Comparison of ENCODE assay signal across 20 cellular contexts in genomic region chr2:232482301-232483238, GRCh38. TPM values are rescaled to one million over a fixed set of nuclear protein-coding genes. Genes with fewer than 3 reads are reported as not detected.
DNase-seq lines count a peak whose midpoint lies in the region; ATAC-seq, FAIRE-seq and TF ChIP-seq lines count a peak whose summit lies in the region.
"Had no signal": no experiment of that assay in that cellular context is flagged by ENCODE, and none has a peak within 500 bp of the region (broad histone marks: within the 10 kb centered on the region; RNA-seq: fewer than 3 reads in every experiment).

No MANE protein-coding gene starts in this region.

- intact Hi-C loops in right lobe of liver (cut with DNase I): no loop called here
- intact Hi-C loops in HepG2 (cut with micrococcal nuclease; ENCODE audit: unreplicated experiment): no loop called here

- H2BK5ac ChIP-seq in neuronal stem cell (ENCODE audit: low read length): no peak overlapping the region

- peak overlapping the region; percentile 59 for H3K18ac ChIP-seq in neuronal stem cell (ENCODE audit: low read length)

- TF ChIP-seq EP300 in HepG2 (IDR thresholded peaks at IDR 0.05; ENCODE audit: low read depth in 2 of 2, low read length in 2 of 2) (no peak), HepG2 (CRISPR knock-in tag; IDR thresholded peaks at IDR 0.05; ENCODE audit: borderline replicate concordance) (no peak)

- H3K4me3 ChIP-seq in right lobe of liver (no peak overlapping the region), HepG2 (replicated peaks in 1 of 3; ENCODE audit: insufficient read depth in 1 of 3, low read depth in 2 of 3, low read length in 3 of 3) (no peak overlapping the region), neuronal stem cell (ENCODE audit: low read length in 2 of 2) (peak overlapping the region in 1 of 2 donors; percentile 61)
- H3K4me3 ChIP-seq: HAP-1 had no signal

- no peak overlapping the region for H3K9ac ChIP-seq in HepG2 (ENCODE audit: insufficient read depth, low read depth, low read length)
- H3K9ac ChIP-seq in neuronal stem cell (ENCODE audit: low read depth, low read length, poor library complexity): peak overlapping the region; percentile 21

- H3K27ac ChIP-seq in right lobe of liver: no peak overlapping the region
- no peak overlapping the region for H3K27ac ChIP-seq in HepG2 (ENCODE audit: extremely low read length, insufficient read depth, low read length)
- H3K27ac ChIP-seq in neuronal stem cell (replicated peaks; ENCODE audit: low read length): no peak overlapping the region
- H3K27ac ChIP-seq: RWPE1 had no signal

- ATAC-seq in right lobe of liver: no peak
- ATAC-seq in HepG2: no peak
- ATAC-seq in HG02623 (IDR thresholded peaks at IDR 0.05; ENCODE audit: unreplicated experiment): no peak
- no peak for ATAC-seq in GM19328 (IDR thresholded peaks at IDR 0.05; ENCODE audit: unreplicated experiment)
- ATAC-seq: PC-3 had no signal

- no peak overlapping the region for H3K4me2 ChIP-seq in HepG2 (ENCODE audit: low read depth, low read length)
- no peak overlapping the region for H3K4me2 ChIP-seq in neuronal stem cell (ENCODE audit: insufficient read depth, low read length, poor library complexity, severe bottlenecking)

- no peak for FAIRE-seq in HepG2 (lab: Jason Lieb, UNC)

- no peak for TF ChIP-seq RAD21 in HepG2 (CRISPR knock-in tag; IDR thresholded peaks at IDR 0.05)

- WGBS in right lobe of liver (ENCODE audit: insufficient coverage, low coverage, low lambda C conversion rate, missing lambda C conversion rate): 78% methylated on average over 5 of the region's 31 CpGs
- 20% methylated on average over 18 of the region's 31 CpGs for WGBS in HepG2 (ENCODE audit: low lambda C conversion rate)
- WGBS in neuronal stem cell (ENCODE audit: extremely low coverage in 2 of 2, insufficient read length in 2 of 2, insufficient replicate concordance in 1 of 2), 2 donors: no CpG with 5 or more reads among the region's 31 CpGs

- TF ChIP-seq POLR2A in right lobe of liver (IDR thresholded peaks at IDR 0.05): no peak
- TF ChIP-seq POLR2A in HepG2 (IDR thresholded peaks at IDR 0.05; ENCODE audit: insufficient read depth in 1 of 2, low read depth in 2 of 2, low read length in 2 of 2): no peak

- CTCF ChIA-PET in HepG2 (lab: Yijun Ruan, JAX; ENCODE audit: low intra/inter-chr PET ratio, low total read pairs): no interaction called here

- H2BK15ac ChIP-seq in neuronal stem cell (ENCODE audit: low read length): no peak overlapping the region

- TF ChIP-seq CTCF in right lobe of liver (IDR thresholded peaks at IDR 0.05) (no peak), HepG2 (CRISPR knock-in tag; IDR thresholded peaks at IDR 0.05) (no peak)

- peaks cover 9% of the 10 kb centered on the region for H3K79me1 ChIP-seq in neuronal stem cell (ENCODE audit: low read depth, low read length)

- H4K8ac ChIP-seq in neuronal stem cell (ENCODE audit: low read depth, low read length): no peak overlapping the region

- no peaks in the 10 kb centered on the region for H3K79me2 ChIP-seq in HepG2 (ENCODE audit: insufficient read depth, low read length)

- H3K27me3 ChIP-seq in right lobe of liver (peaks cover 0 to 16% of the 10 kb centered on the region in 2 donors), HepG2 (ENCODE audit: control insufficient read depth in 1 of 2, insufficient read depth in 2 of 2, low read length in 2 of 2) (peaks cover 35 to 90% of the 10 kb centered on the region in 2 experiments), neuronal stem cell (ENCODE audit: control insufficient read depth in 3 of 3, insufficient read depth in 3 of 3, low read depth in 1 of 3, low read length in 3 of 3) (peaks cover 26 to 84% (median 39%) of the 10 kb centered on the region in 3 experiments)

- no peak overlapping the region for H4K91ac ChIP-seq in neuronal stem cell (ENCODE audit: low read depth, low read length, poor library complexity)

- H2AK5ac ChIP-seq in neuronal stem cell (ENCODE audit: low read depth, low read length): peak overlapping the region; percentile 63

- H2BK12ac ChIP-seq in neuronal stem cell (ENCODE audit: low read length): no peak overlapping the region

- no peaks in the 10 kb centered on the region; the same call in 1 of the 2 replicates for H4K20me1 ChIP-seq in HepG2 (ENCODE audit: insufficient read depth, low read length)

- POLR2A ChIA-PET in HepG2 (lab: Yijun Ruan, JAX): no interaction called here

- H2BK120ac ChIP-seq in neuronal stem cell (ENCODE audit: low read depth, low read length): no peak overlapping the region

- H3K4me1 ChIP-seq in right lobe of liver (peaks cover 0 to 8% (median 0%) of the 10 kb centered on the region in 4 donors), HepG2 (ENCODE audit: insufficient read depth, low read length) (no peaks in the 10 kb centered on the region), neuronal stem cell (ENCODE audit: control insufficient read depth in 2 of 2, insufficient read depth in 1 of 2, low read depth in 1 of 2, low read length in 2 of 2) (peaks cover 0 to 7% of the 10 kb centered on the region in 2 donors)
- H3K4me1 ChIP-seq: HAP-1 had no signal

- no peaks in the 10 kb centered on the region for H3K36me3 ChIP-seq in right lobe of liver
- no peaks in the 10 kb centered on the region for H3K36me3 ChIP-seq in HepG2 (replicated peaks in 1 of 2; ENCODE audit: control insufficient read depth in 1 of 2, insufficient read depth in 2 of 2, low read length in 2 of 2)
- H3K36me3 ChIP-seq in neuronal stem cell (replicated peaks in 1 of 2; ENCODE audit: control insufficient read depth in 2 of 2, insufficient read depth in 2 of 2, low read length in 2 of 2): peaks cover 0 to 2% of the 10 kb centered on the region in 2 donors
- H3K36me3 ChIP-seq: HAP-1 had no signal

- peak; percentile 9 for DNase-seq in activated CD8-positive, alpha-beta memory T cell treated with anti-CD3 and anti-CD28 coated beads, Interleukin-2, amount 50 U/mL, for 4 hours
- no peak for DNase-seq in activated CD8-positive, alpha-beta memory T cell treated with anti-CD3 and anti-CD28 coated beads for 24 hours
- DNase-seq in right lobe of liver (peak in 2 of 3 donors; percentile 19 to 45), HepG2 (ENCODE audit: low spot score) (no peak), neuronal stem cell (ENCODE audit: low spot score) (no peak), SK-N-DZ (ENCODE audit: low spot score) (no peak)
- DNase-seq: DMS79 treated with DMSO at 0.1 percent for 48 hours, KBM-7, NCI-H1436 treated with DMSO at 0.1 percent for 48 hours, NCI-H2081, NCI-H510A treated with DMSO at 0.1 percent for 48 hours, NCI-H82, PC-3 had no signal

- no peak overlapping the region for H3K4ac ChIP-seq in neuronal stem cell (ENCODE audit: low read length)

- BruUV-seq in HepG2 (replicated peaks; lab: Mats Ljungman, UMichigan): no TSS peak

- no peak overlapping the region for H3K23ac ChIP-seq in neuronal stem cell (ENCODE audit: low read depth, low read length, poor library complexity)

- H3K9me3 ChIP-seq in right lobe of liver (no peaks in the 10 kb centered on the region), HepG2 (ENCODE audit: low read length) (no peaks in the 10 kb centered on the region), neuronal stem cell (replicated peaks in 1 of 2; ENCODE audit: control insufficient read depth in 2 of 2, insufficient read depth in 1 of 2, low read depth in 1 of 2, low read length in 2 of 2) (peaks cover 0 to 7% of the 10 kb centered on the region in 2 donors)
- H3K9me3 ChIP-seq: HAP-1 had no signal

- in situ Hi-C loops in HepG2 (cut with HindIII; ENCODE audit: extremely low pct_ligation_motif_present, low pct_unique_long_range_greater_than_20kb): no loop called here

- no peak overlapping the region for H2AFZ ChIP-seq in HepG2 (ENCODE audit: low read length)
- no peak overlapping the region for H2AFZ ChIP-seq in neuronal stem cell (ENCODE audit: low read length)

- H3K14ac ChIP-seq in neuronal stem cell (ENCODE audit: low read length): no peak overlapping the region

RNA-seq across cellular contexts. Expression of gene ECEL1, which starts 5.1 kb away (rescaled TPM):
- 1 to 10 TPM in 1 of 6 experiments, under 1 TPM in 3, not detected in 2; 0.22 to 1.3 (median 0.83) TPM for total RNA-seq in right lobe of liver
- not detected in 2 replicates for total RNA-seq in HepG2 (2016; rRNA removed; fragmentation: Illumina TruSeq; extraction: Trizol)
- total RNA-seq in HepG2 (2016; cell fraction: cytosol; rRNA removed; fragmentation: Illumina TruSeq; extraction: Trizol; ENCODE audit: low read depth): not detected in 2 replicates
- not detected in 2 replicates for total RNA-seq in HepG2 (2016; cell fraction: insoluble cytoplasmic fraction; rRNA removed; fragmentation: Illumina TruSeq; extraction: Trizol)
- total RNA-seq in HepG2 (2016; cell fraction: membrane; rRNA removed; fragmentation: Illumina TruSeq; extraction: Trizol): not detected in 2 replicates
- not detected in 2 replicates for total RNA-seq in HepG2 (2016; cell fraction: nucleus; rRNA removed; fragmentation: Illumina TruSeq; extraction: Trizol)
- not detected in 2 replicates for polyA plus RNA-seq in HepG2 (2011; rRNA removed)
- 0.06 TPM in 1 of 2 replicates, not detected in the other for polyA plus RNA-seq in HepG2 (2011; cell fraction: cytosol; rRNA removed)
- polyA plus RNA-seq in HepG2 (2011; cell fraction: nucleus; rRNA removed): 0.05 TPM in 1 of 2 replicates, not detected in the other
- not detected in 2 replicates for polyA plus RNA-seq in HepG2 (2012)
- not detected in 2 replicates for polyA plus RNA-seq in HepG2 (2016; cell fraction: cytosol; fragmentation: Illumina TruSeq; extraction: Trizol; ENCODE audit: low read depth)
- not detected in 2 replicates for polyA plus RNA-seq in HepG2 (2016; cell fraction: insoluble cytoplasmic fraction; fragmentation: Illumina TruSeq; extraction: Trizol; ENCODE audit: low read depth)
- not detected in 2 replicates for polyA plus RNA-seq in HepG2 (2016; cell fraction: membrane; fragmentation: Illumina TruSeq; extraction: Trizol; ENCODE audit: low read depth)
- not detected in 2 replicates for polyA plus RNA-seq in HepG2 (2016; cell fraction: nucleus; fragmentation: Illumina TruSeq; extraction: Trizol; ENCODE audit: insufficient read depth, low read depth)
- not detected in 2 replicates for polyA minus RNA-seq in HepG2 (2011; rRNA and poly(A)+ RNA removed; ENCODE audit: low replicate concordance)
- not detected in 2 replicates for polyA minus RNA-seq in HepG2 (2011; cell fraction: cytosol; rRNA and poly(A)+ RNA removed)
- polyA minus RNA-seq in HepG2 (2011; cell fraction: nucleus; rRNA and poly(A)+ RNA removed): not detected in 2 replicates
- polyA plus RNA-seq in neuronal stem cell (2013, experiment 1 of 2): 8.2 TPM
- 7.9 TPM for polyA plus RNA-seq in neuronal stem cell (2013, experiment 2 of 2)
- polyA plus RNA-seq in SK-N-DZ (2014; cell fraction: cytosol; rRNA removed): 0.17 and 0.32 TPM in 2 replicates
- 0.94 and 1.6 TPM in 2 replicates for polyA plus RNA-seq in SK-N-DZ (2014; cell fraction: nucleus; rRNA removed)
- total RNA-seq: A172, PC-3 had no signal
- polyA plus RNA-seq: BJ had no signal

RNA-seq across cellular contexts. Expression of gene ALPI, which starts 26.6 kb away (rescaled TPM):
- under 1 TPM in 2 of 6 experiments, not detected in 4; 0.19 to 0.25 TPM for total RNA-seq in right lobe of liver
- not detected in 2 replicates for total RNA-seq in HepG2 (2016; rRNA removed; fragmentation: Illumina TruSeq; extraction: Trizol)
- total RNA-seq in HepG2 (2016; cell fraction: cytosol; rRNA removed; fragmentation: Illumina TruSeq; extraction: Trizol; ENCODE audit: low read depth): not detected in 2 replicates
- total RNA-seq in HepG2 (2016; cell fraction: insoluble cytoplasmic fraction; rRNA removed; fragmentation: Illumina TruSeq; extraction: Trizol): not detected in 2 replicates
- total RNA-seq in HepG2 (2016; cell fraction: membrane; rRNA removed; fragmentation: Illumina TruSeq; extraction: Trizol): not detected in 2 replicates
- total RNA-seq in HepG2 (2016; cell fraction: nucleus; rRNA removed; fragmentation: Illumina TruSeq; extraction: Trizol): not detected in 2 replicates
- polyA plus RNA-seq in HepG2 (2011; rRNA removed): 0.03 TPM in 1 of 2 replicates, not detected in the other
- 0.03 and 0.05 TPM in 2 replicates for polyA plus RNA-seq in HepG2 (2011; cell fraction: cytosol; rRNA removed)
- 0.07 TPM in 1 of 2 replicates, not detected in the other for polyA plus RNA-seq in HepG2 (2011; cell fraction: nucleus; rRNA removed)
- polyA plus RNA-seq in HepG2 (2012): not detected in 2 replicates
- polyA plus RNA-seq in HepG2 (2016; cell fraction: cytosol; fragmentation: Illumina TruSeq; extraction: Trizol; ENCODE audit: low read depth): not detected in 2 replicates
- polyA plus RNA-seq in HepG2 (2016; cell fraction: insoluble cytoplasmic fraction; fragmentation: Illumina TruSeq; extraction: Trizol; ENCODE audit: low read depth): not detected in 2 replicates
- polyA plus RNA-seq in HepG2 (2016; cell fraction: membrane; fragmentation: Illumina TruSeq; extraction: Trizol; ENCODE audit: low read depth): not detected in 2 replicates
- polyA plus RNA-seq in HepG2 (2016; cell fraction: nucleus; fragmentation: Illumina TruSeq; extraction: Trizol; ENCODE audit: insufficient read depth, low read depth): not detected in 2 replicates
- 0.42 TPM in 1 of 2 replicates, not detected in the other for polyA minus RNA-seq in HepG2 (2011; rRNA and poly(A)+ RNA removed; ENCODE audit: low replicate concordance)
- not detected in 2 replicates for polyA minus RNA-seq in HepG2 (2011; cell fraction: cytosol; rRNA and poly(A)+ RNA removed)
- not detected in 2 replicates for polyA minus RNA-seq in HepG2 (2011; cell fraction: nucleus; rRNA and poly(A)+ RNA removed)
- not detected for polyA plus RNA-seq in neuronal stem cell (2013, experiment 1 of 2)
- not detected for polyA plus RNA-seq in neuronal stem cell (2013, experiment 2 of 2)
- not detected in 2 replicates for polyA plus RNA-seq in SK-N-DZ (2014; cell fraction: cytosol; rRNA removed)
- polyA plus RNA-seq in SK-N-DZ (2014; cell fraction: nucleus; rRNA removed): not detected in 2 replicates
- total RNA-seq: A172, G401, PC-3 had no signal
- polyA plus RNA-seq: BJ had no signal

RNA-seq across cellular contexts. Expression of gene PRSS56, which starts 37.6 kb away (rescaled TPM):
- under 1 TPM in 1 of 6 experiments, not detected in 5; 0.19 TPM for total RNA-seq in right lobe of liver
- total RNA-seq in HepG2 (2016; rRNA removed; fragmentation: Illumina TruSeq; extraction: Trizol): not detected in 2 replicates
- not detected in 2 replicates for total RNA-seq in HepG2 (2016; cell fraction: cytosol; rRNA removed; fragmentation: Illumina TruSeq; extraction: Trizol; ENCODE audit: low read depth)
- total RNA-seq in HepG2 (2016; cell fraction: insoluble cytoplasmic fraction; rRNA removed; fragmentation: Illumina TruSeq; extraction: Trizol): 0.09 TPM in 1 of 2 replicates, not detected in the other
- total RNA-seq in HepG2 (2016; cell fraction: membrane; rRNA removed; fragmentation: Illumina TruSeq; extraction: Trizol): not detected in 2 replicates
- total RNA-seq in HepG2 (2016; cell fraction: nucleus; rRNA removed; fragmentation: Illumina TruSeq; extraction: Trizol): not detected in 2 replicates
- not detected in 2 replicates for polyA plus RNA-seq in HepG2 (2011; rRNA removed)
- polyA plus RNA-seq in HepG2 (2011; cell fraction: cytosol; rRNA removed): not detected in 2 replicates
- not detected in 2 replicates for polyA plus RNA-seq in HepG2 (2011; cell fraction: nucleus; rRNA removed)
- polyA plus RNA-seq in HepG2 (2012): not detected in 2 replicates
- polyA plus RNA-seq in HepG2 (2016; cell fraction: cytosol; fragmentation: Illumina TruSeq; extraction: Trizol; ENCODE audit: low read depth): not detected in 2 replicates
- polyA plus RNA-seq in HepG2 (2016; cell fraction: insoluble cytoplasmic fraction; fragmentation: Illumina TruSeq; extraction: Trizol; ENCODE audit: low read depth): not detected in 2 replicates
- not detected in 2 replicates for polyA plus RNA-seq in HepG2 (2016; cell fraction: membrane; fragmentation: Illumina TruSeq; extraction: Trizol; ENCODE audit: low read depth)
- polyA plus RNA-seq in HepG2 (2016; cell fraction: nucleus; fragmentation: Illumina TruSeq; extraction: Trizol; ENCODE audit: insufficient read depth, low read depth): not detected in 2 replicates
- polyA minus RNA-seq in HepG2 (2011; rRNA and poly(A)+ RNA removed; ENCODE audit: low replicate concordance): not detected in 2 replicates
- not detected in 2 replicates for polyA minus RNA-seq in HepG2 (2011; cell fraction: cytosol; rRNA and poly(A)+ RNA removed)
- not detected in 2 replicates for polyA minus RNA-seq in HepG2 (2011; cell fraction: nucleus; rRNA and poly(A)+ RNA removed)
- not detected for polyA plus RNA-seq in neuronal stem cell (2013, experiment 1 of 2)
- polyA plus RNA-seq in neuronal stem cell (2013, experiment 2 of 2): not detected
- not detected in 2 replicates for polyA plus RNA-seq in SK-N-DZ (2014; cell fraction: cytosol; rRNA removed)
- not detected in 2 replicates for polyA plus RNA-seq in SK-N-DZ (2014; cell fraction: nucleus; rRNA removed)
- total RNA-seq: A172, G401, PC-3 had no signal
- polyA plus RNA-seq: BJ had no signal

RNA-seq across cellular contexts. Expression of gene CHRND, which starts 43.4 kb away (rescaled TPM):
- total RNA-seq in right lobe of liver: not detected
- 0.10 TPM in 1 of 2 replicates, not detected in the other for total RNA-seq in HepG2 (2016; rRNA removed; fragmentation: Illumina TruSeq; extraction: Trizol)
- not detected in 2 replicates for total RNA-seq in HepG2 (2016; cell fraction: cytosol; rRNA removed; fragmentation: Illumina TruSeq; extraction: Trizol; ENCODE audit: low read depth)
- not detected in 2 replicates for total RNA-seq in HepG2 (2016; cell fraction: insoluble cytoplasmic fraction; rRNA removed; fragmentation: Illumina TruSeq; extraction: Trizol)
- total RNA-seq in HepG2 (2016; cell fraction: membrane; rRNA removed; fragmentation: Illumina TruSeq; extraction: Trizol): 0.07 and 0.25 TPM in 2 replicates
- not detected in 2 replicates for total RNA-seq in HepG2 (2016; cell fraction: nucleus; rRNA removed; fragmentation: Illumina TruSeq; extraction: Trizol)
- 0.13 and 0.18 TPM in 2 replicates for polyA plus RNA-seq in HepG2 (2011; rRNA removed)
- 0.08 and 0.14 TPM in 2 replicates for polyA plus RNA-seq in HepG2 (2011; cell fraction: cytosol; rRNA removed)
- polyA plus RNA-seq in HepG2 (2011; cell fraction: nucleus; rRNA removed): 0.12 and 0.24 TPM in 2 replicates
- polyA plus RNA-seq in HepG2 (2012): 0.13 and 0.32 TPM in 2 replicates
- polyA plus RNA-seq in HepG2 (2016; cell fraction: cytosol; fragmentation: Illumina TruSeq; extraction: Trizol; ENCODE audit: low read depth): 0.10 and 0.12 TPM in 2 replicates
- not detected in 2 replicates for polyA plus RNA-seq in HepG2 (2016; cell fraction: insoluble cytoplasmic fraction; fragmentation: Illumina TruSeq; extraction: Trizol; ENCODE audit: low read depth)
- 0.11 and 0.52 TPM in 2 replicates for polyA plus RNA-seq in HepG2 (2016; cell fraction: membrane; fragmentation: Illumina TruSeq; extraction: Trizol; ENCODE audit: low read depth)
- polyA plus RNA-seq in HepG2 (2016; cell fraction: nucleus; fragmentation: Illumina TruSeq; extraction: Trizol; ENCODE audit: insufficient read depth, low read depth): 0.26 TPM in 1 of 2 replicates, not detected in the other
- polyA minus RNA-seq in HepG2 (2011; rRNA and poly(A)+ RNA removed; ENCODE audit: low replicate concordance): 0.28 TPM in 1 of 2 replicates, not detected in the other
- not detected in 2 replicates for polyA minus RNA-seq in HepG2 (2011; cell fraction: cytosol; rRNA and poly(A)+ RNA removed)
- polyA minus RNA-seq in HepG2 (2011; cell fraction: nucleus; rRNA and poly(A)+ RNA removed): not detected in 2 replicates
- polyA plus RNA-seq in neuronal stem cell (2013, experiment 1 of 2): 0.18 TPM
- 0.14 TPM for polyA plus RNA-seq in neuronal stem cell (2013, experiment 2 of 2)
- polyA plus RNA-seq in SK-N-DZ (2014; cell fraction: cytosol; rRNA removed): 2.3 and 3.1 TPM in 2 replicates
- 1.6 TPM in 2 replicates for polyA plus RNA-seq in SK-N-DZ (2014; cell fraction: nucleus; rRNA removed)
- total RNA-seq: A172, G401, PC-3 had no signal
- polyA plus RNA-seq: BJ had no signal

RNA-seq across cellular contexts. Expression of gene CHRNG, which starts 56.9 kb away (rescaled TPM):
- total RNA-seq in right lobe of liver: not detected
- not detected in 2 replicates for total RNA-seq in HepG2 (2016; rRNA removed; fragmentation: Illumina TruSeq; extraction: Trizol)
- total RNA-seq in HepG2 (2016; cell fraction: cytosol; rRNA removed; fragmentation: Illumina TruSeq; extraction: Trizol; ENCODE audit: low read depth): not detected in 2 replicates
- total RNA-seq in HepG2 (2016; cell fraction: insoluble cytoplasmic fraction; rRNA removed; fragmentation: Illumina TruSeq; extraction: Trizol): not detected in 2 replicates
- total RNA-seq in HepG2 (2016; cell fraction: membrane; rRNA removed; fragmentation: Illumina TruSeq; extraction: Trizol): not detected in 2 replicates
- total RNA-seq in HepG2 (2016; cell fraction: nucleus; rRNA removed; fragmentation: Illumina TruSeq; extraction: Trizol): not detected in 2 replicates
- not detected in 2 replicates for polyA plus RNA-seq in HepG2 (2011; rRNA removed)
- polyA plus RNA-seq in HepG2 (2011; cell fraction: cytosol; rRNA removed): not detected in 2 replicates
- not detected in 2 replicates for polyA plus RNA-seq in HepG2 (2011; cell fraction: nucleus; rRNA removed)
- polyA plus RNA-seq in HepG2 (2012): 0.05 and 0.21 TPM in 2 replicates
- polyA plus RNA-seq in HepG2 (2016; cell fraction: cytosol; fragmentation: Illumina TruSeq; extraction: Trizol; ENCODE audit: low read depth): not detected in 2 replicates
- polyA plus RNA-seq in HepG2 (2016; cell fraction: insoluble cytoplasmic fraction; fragmentation: Illumina TruSeq; extraction: Trizol; ENCODE audit: low read depth): not detected in 2 replicates
- polyA plus RNA-seq in HepG2 (2016; cell fraction: membrane; fragmentation: Illumina TruSeq; extraction: Trizol; ENCODE audit: low read depth): not detected in 2 replicates
- polyA plus RNA-seq in HepG2 (2016; cell fraction: nucleus; fragmentation: Illumina TruSeq; extraction: Trizol; ENCODE audit: insufficient read depth, low read depth): not detected in 2 replicates
- polyA minus RNA-seq in HepG2 (2011; rRNA and poly(A)+ RNA removed; ENCODE audit: low replicate concordance): not detected in 2 replicates
- polyA minus RNA-seq in HepG2 (2011; cell fraction: cytosol; rRNA and poly(A)+ RNA removed): not detected in 2 replicates
- not detected in 2 replicates for polyA minus RNA-seq in HepG2 (2011; cell fraction: nucleus; rRNA and poly(A)+ RNA removed)
- not detected for polyA plus RNA-seq in neuronal stem cell (2013, experiment 1 of 2)
- polyA plus RNA-seq in neuronal stem cell (2013, experiment 2 of 2): not detected
- polyA plus RNA-seq in SK-N-DZ (2014; cell fraction: cytosol; rRNA removed): 1.4 and 1.6 TPM in 2 replicates
- 4.8 and 5.4 TPM in 2 replicates for polyA plus RNA-seq in SK-N-DZ (2014; cell fraction: nucleus; rRNA removed)
- total RNA-seq: A172, G401, PC-3 had no signal
- polyA plus RNA-seq: BJ had no signal

Comparison
In these comparisons a context has a peak if more than half of its experiments do, and no peak if none do; other contexts are left out.
1. DNase-seq: peak in activated CD8-positive, alpha-beta memory T cell treated with anti-CD3 and anti-CD28 coated beads, Interleukin-2, amount 50 U/mL, for 4 hours (single experiment) and right lobe of liver (2 of 3); none in activated CD8-positive, alpha-beta memory T cell treated with anti-CD3 and anti-CD28 coated beads for 24 hours (single experiment), HepG2 (single experiment), neuronal stem cell (single experiment) and SK-N-DZ (single experiment).